Comparison of ENCODE assay signal across 22 cellular contexts in genomic region chr6:166611631-166612030, GRCh38. TPM values are rescaled to one million over a fixed set of nuclear protein-coding genes. Genes with fewer than 3 reads are reported as not detected.
DNase-seq lines count a peak whose midpoint lies in the region; ATAC-seq and TF ChIP-seq lines count a peak whose summit lies in the region.
"Had no signal": no experiment of that assay in that cellular context is flagged by ENCODE, and none has a peak within 500 bp of the region (broad histone marks: within the 10 kb centered on the region; RNA-seq: fewer than 3 reads in every experiment).

No MANE protein-coding gene starts in this region.

- DNase-seq in DMS 273 (lab: John Stamatoyannopoulos, UW; ENCODE audit: unreplicated experiment) (peak; percentile 5), DMS 273 treated with DMSO at 0.1 percent for 48 hours (lab: John Stamatoyannopoulos, UW) (no peak), Karpas-422 (no peak), WTC11 (ENCODE audit: low spot score) (no peak), dorsolateral prefrontal cortex (no peak), T-helper 17 cell (no peak)
- DNase-seq: Caco-2; CD4-positive, CD25-positive, alpha-beta regulatory T cell; GM23248; KBM-7; MG63; NCI-H1092 treated with DMSO at 0.1 percent for 48 hours; NCI-H1694 treated with DMSO at 0.1 percent for 48 hours; NCI-H2107; NCI-H226; NCI-H526 treated with DMSO at 0.1 percent for 48 hours; RPMI8226 had no signal

- H3K4me2 ChIP-seq in Karpas-422 (ENCODE audit: low read depth, low read length, poor library complexity, severe bottlenecking) (no peak overlapping the region), parathyroid adenoma (ENCODE audit: low read length) (peak overlapping the region; percentile 4)

- H3K9me3 ChIP-seq in Karpas-422 (ENCODE audit: low read length) (no peaks in the 10 kb centered on the region), parathyroid adenoma (ENCODE audit: control insufficient read depth, low read length) (no peaks in the 10 kb centered on the region), T-helper 17 cell (ENCODE audit: control insufficient read depth, low read length, poor library complexity, severe bottlenecking) (no peaks in the 10 kb centered on the region)
- H3K9me3 ChIP-seq: Caco-2, MG63, SJSA1 had no signal

- H3K9me2 ChIP-seq in Karpas-422 (replicated peaks; ENCODE audit: insufficient read depth, low read length), result no peaks in the 10 kb centered on the region

- peaks cover 63% of the 10 kb centered on the region for H3K4me1 Mint-ChIP-seq in WTC11
- H3K4me1 Mint-ChIP-seq in T-helper 17 cell, result peaks cover 10% of the 10 kb centered on the region
- H3K4me1 Mint-ChIP-seq: B cell; CD4-positive, CD25-positive, alpha-beta regulatory T cell had no signal

- H4K20me1 ChIP-seq in Karpas-422 (ENCODE audit: insufficient read depth, low read depth, low read length), result no peaks in the 10 kb centered on the region

- TF ChIP-seq CTCF in WTC11 (IDR thresholded peaks at IDR 0.05) (no peak), parathyroid adenoma (IDR thresholded peaks at IDR 0.05) (no peak), dorsolateral prefrontal cortex (IDR thresholded peaks at IDR 0.05 in 54 of 56, conservative IDR thresholded peaks at IDR 0.05 in 2 of 56; ENCODE audit: low read depth in 1 of 56, partially characterized antibody in 56 of 56) (no peak)

- no peak overlapping the region for H3K9ac ChIP-seq in Karpas-422 (ENCODE audit: low read length)
- no peak overlapping the region for H3K9ac ChIP-seq in parathyroid adenoma
- H3K9ac ChIP-seq: GM23248 had no signal

- no peak overlapping the region for H2AFZ ChIP-seq in Karpas-422 (ENCODE audit: low read length)
- H2AFZ ChIP-seq in parathyroid adenoma, result no peak overlapping the region
- H2AFZ ChIP-seq: GM23248 had no signal

- intact Hi-C loops in dorsolateral prefrontal cortex (cut with DNase I), result no loop called here

- CTCF ChIA-PET in WTC11 (lab: Charles Lee), result interaction anchor here (0.7 to 1.2 kb wide), 4 partner anchors 10 to 379 kb away, joined by 3 to 5 read pairs (median 4); partner anchors contain the start of gene RPS6KA2

- ATAC-seq in WTC11, result no peak
- no peak for ATAC-seq in GM18498 (IDR thresholded peaks at IDR 0.05; ENCODE audit: unreplicated experiment)
- no peak for ATAC-seq in T-helper 17 cell

- H3K9me3 Mint-ChIP-seq in WTC11, result no peaks in the 10 kb centered on the region
- H3K9me3 Mint-ChIP-seq: CD4-positive, CD25-positive, alpha-beta regulatory T cell had no signal

- H3K79me2 ChIP-seq in Karpas-422 (ENCODE audit: low read length), result no peaks in the 10 kb centered on the region
- peaks cover 40% of the 10 kb centered on the region for H3K79me2 ChIP-seq in parathyroid adenoma

- no peaks in the 10 kb centered on the region for H3K36me3 ChIP-seq in Karpas-422 (ENCODE audit: insufficient read depth, low read length)
- H3K36me3 ChIP-seq in parathyroid adenoma (ENCODE audit: control insufficient read depth, insufficient read depth, low read length), result no peaks in the 10 kb centered on the region
- H3K36me3 ChIP-seq: SJSA1 had no signal

- peaks cover 43% of the 10 kb centered on the region for H3K4me1 ChIP-seq in Karpas-422 (ENCODE audit: low read length)
- peaks cover 53% of the 10 kb centered on the region for H3K4me1 ChIP-seq in parathyroid adenoma
- H3K4me1 ChIP-seq: Caco-2, SJSA1 had no signal

- no peak overlapping the region for H3K4me3 Mint-ChIP-seq in WTC11
- no peak overlapping the region for H3K4me3 Mint-ChIP-seq in T-helper 17 cell
- H3K4me3 Mint-ChIP-seq: B cell; CD4-positive, CD25-positive, alpha-beta regulatory T cell had no signal

- H3K4me3 ChIP-seq in Karpas-422 (ENCODE audit: low read length), result no peak overlapping the region
- H3K4me3 ChIP-seq in parathyroid adenoma (ENCODE audit: low read depth, low read length), result no peak overlapping the region
- no peak overlapping the region for H3K4me3 ChIP-seq in dorsolateral prefrontal cortex
- H3K4me3 ChIP-seq: GM23248, MG63, SJSA1 had no signal

- H3K27ac ChIP-seq in Karpas-422 (ENCODE audit: low read length) (0 out of 2 replicates have a peak overlapping the region, but pooled peaks have one; percentile 73), parathyroid adenoma (peak overlapping the region; percentile 95), dorsolateral prefrontal cortex (no peak overlapping the region)
- H3K27ac ChIP-seq: 22Rv1, GM23248, SJSA1 had no signal

- no peaks in the 10 kb centered on the region for H3K27me3 Mint-ChIP-seq in WTC11 (ENCODE audit: low read depth)
- H3K27me3 Mint-ChIP-seq in T-helper 17 cell, result peaks cover 6% of the 10 kb centered on the region
- H3K27me3 Mint-ChIP-seq: B cell; CD4-positive, CD25-positive, alpha-beta regulatory T cell had no signal

- H3K36me3 Mint-ChIP-seq in WTC11 (no peaks in the 10 kb centered on the region), T-helper 17 cell (ENCODE audit: low read depth) (peaks cover 2% of the 10 kb centered on the region)

- H3K27ac Mint-ChIP-seq in WTC11 (no peak overlapping the region), T-helper 17 cell (no peak overlapping the region)
- H3K27ac Mint-ChIP-seq: B cell; CD4-positive, CD25-positive, alpha-beta regulatory T cell had no signal

- H3K27me3 ChIP-seq in Karpas-422 (ENCODE audit: low read length), result no peaks in the 10 kb centered on the region
- H3K27me3 ChIP-seq in parathyroid adenoma (ENCODE audit: control insufficient read depth, insufficient read depth, low read length), result no peaks in the 10 kb centered on the region
- no peaks in the 10 kb centered on the region for H3K27me3 ChIP-seq in dorsolateral prefrontal cortex
- H3K27me3 ChIP-seq: MG63, SJSA1 had no signal

- POLR2A ChIA-PET in WTC11 (lab: Charles Lee), result no interaction called here

TF ChIP-seq in WTC11, 78 proteins besides CTCF, POLR2A, EP300 and RAD21:
- TF ChIP-seq CREM (CRISPR knock-in tag; IDR thresholded peaks at IDR 0.05) (no peak), PRDM15 (CRISPR knock-in tag; IDR thresholded peaks at IDR 0.05) (peak; percentile 47; the same call in 1 of the 2 replicates)

RNA-seq across cellular contexts. Expression of gene RPS6KA2, which starts 15.4 kb away (rescaled TPM):
- 7.2 and 8.8 TPM in 2 replicates for total RNA-seq in Karpas-422 (2014; rRNA removed; shearing (Covaris generic); ENCODE audit: low replicate concordance)
- total RNA-seq in WTC11 (2021), result 19.2 to 24.2 TPM (median 20.3 TPM) in 3 replicates
- 100 to 1,000 TPM in 27 of 120 experiments, 10 to 100 TPM in 93; 66.5 to 123 (median 91.5) TPM for total RNA-seq in dorsolateral prefrontal cortex
- 1 to 10 TPM; 3.3 to 5.9 TPM for total RNA-seq in T-helper 17 cell

RNA-seq across cellular contexts. Expression of gene RAMACL, which starts 25.2 kb away (rescaled TPM):
- total RNA-seq in Karpas-422 (2014; rRNA removed; shearing (Covaris generic); ENCODE audit: low replicate concordance), result 1.7 and 3.6 TPM in 2 replicates
- 0.30 to 0.79 TPM (median 0.53 TPM) in 3 replicates for total RNA-seq in WTC11 (2021)
- total RNA-seq in dorsolateral prefrontal cortex, result 10 to 100 TPM in 10 of 120 experiments, 1 to 10 TPM in 110; 1.7 to 13.4 (median 7.1) TPM
- under 1 TPM; 0.44 to 0.82 TPM for total RNA-seq in T-helper 17 cell

Comparison
In these comparisons a context has a peak if more than half of its experiments do, and no peak if none do; other contexts are left out.
1. H3K27ac ChIP-seq: peak in Karpas-422 (single experiment) and parathyroid adenoma (single experiment); none in dorsolateral prefrontal cortex (0 of 59).